In genomic region chr4:153759407-153760226, GRCh38 we compare ENCODE assay signal across 8 cellular contexts. TPM values are rescaled to one million over a fixed set of nuclear protein-coding genes. Genes with fewer than 3 reads are reported as not detected.
DNase-seq lines count a peak whose midpoint lies in the region; ATAC-seq, FAIRE-seq and TF ChIP-seq lines count a peak whose summit lies in the region.

RNF175 (minus strand) TSS chr4:153760024; CDS start chr4:153759862, 162 bp downstream.

- H3K27me3 Mint-ChIP-seq in IgD-negative memory B cell = peaks cover 39% of the 10 kb centered on the region

- H3K4me1 Mint-ChIP-seq in IgD-negative memory B cell = peaks cover 0 to 1% (median 0%) of the 10 kb centered on the region in 3 donors

- intact Hi-C loops in lower leg skin (cut with DNase I; ENCODE audit: low total_unique reads) = loop anchor here (10.0 kb wide), 1 partner anchor 125 kb away; no protein-coding TSS in a partner anchor

- H3K4me3 ChIP-seq in A549 (peak within 1 kb of the TSS; percentile 48), lower leg skin (ENCODE audit: low read depth, poor library complexity, severe bottlenecking) (peak within 1 kb of the TSS; percentile 28), subcutaneous abdominal adipose tissue (ENCODE audit: low read depth in 1 of 5, low read length in 5 of 5) (peak within 1 kb of the TSS; percentile 47 to 65 (median 64))

- H3K36me3 ChIP-seq in subcutaneous abdominal adipose tissue (ENCODE audit: control insufficient read depth in 5 of 5, insufficient read depth in 5 of 5, low read length in 5 of 5) = no peaks in the 10 kb centered on the region

- WGBS in A549 (ENCODE audit: missing lambda C conversion rate) = 83% methylated on average over 12 of the region's 74 CpGs
- 9 to 10% methylated on average over 46 to 56 of the region's 74 CpGs for WGBS in lower leg skin, 2 donors

- CTCF ChIA-PET in A549 (lab: Yijun Ruan, JAX) = no interaction called here

- DNase-seq in A549 (ENCODE audit: low read depth in 1 of 2, low spot score in 1 of 2) = no peak
- peak in 33 of 61 donors; percentile 2 to 78 (median 41) for DNase-seq in caudate nucleus (lab: John Stamatoyannopoulos, UW)
- no peak for DNase-seq in lower leg skin (ENCODE audit: low spot score in 2 of 2)
- no peak for DNase-seq in SHP77 treated with DMSO at 0.1 percent for 48 hours (lab: John Stamatoyannopoulos, UW)
- no peak for DNase-seq in mesenteric fat pad (ENCODE audit: low spot score)

- no peak for FAIRE-seq in A549 (lab: Jason Lieb, UNC)

- peak within 1 kb of the TSS in 3 of 4 donors; percentile 46 to 77 (median 65) for H3K4me3 Mint-ChIP-seq in IgD-negative memory B cell

- peak within 1 kb of the TSS in 1 of 3 donors; percentile 68 for H3K27ac Mint-ChIP-seq in IgD-negative memory B cell

- H3K27me3 ChIP-seq in subcutaneous abdominal adipose tissue (ENCODE audit: control insufficient read depth in 5 of 5, insufficient read depth in 4 of 5, low read length in 5 of 5) = peaks cover 5 to 14% (median 8%) of the 10 kb centered on the region in 5 donors

- H3K9me3 Mint-ChIP-seq in IgD-negative memory B cell = peaks cover 0 to 4% (median 0%) of the 10 kb centered on the region in 3 donors

- TF ChIP-seq POLR2A in A549 (IDR thresholded peaks at IDR 0.05; ENCODE audit: low read length) (no peak), lower leg skin (IDR thresholded peaks at IDR 0.05) (no peak)

- ATAC-seq in A549 (peak; percentile 44 to 81; a peak in 5 of 6 replicates), GM19463 (IDR thresholded peaks at IDR 0.05; ENCODE audit: unreplicated experiment) (no peak)

- H3K4me1 ChIP-seq in A549 (no peaks in the 10 kb centered on the region), subcutaneous abdominal adipose tissue (ENCODE audit: control insufficient read depth in 5 of 5, insufficient read depth in 5 of 5, low read length in 5 of 5) (peaks cover 0 to 15% (median 11%) of the 10 kb centered on the region in 5 donors)

- no peak within 1 kb of the TSS for H3K9ac ChIP-seq in subcutaneous abdominal adipose tissue (ENCODE audit: low read length in 5 of 5)

- no peak for TF ChIP-seq EP300 in A549 (IDR thresholded peaks at IDR 0.05)

- POLR2A ChIA-PET in A549 (lab: Yijun Ruan, JAX) = no interaction called here

- H3K27ac ChIP-seq in A549 (peak within 1 kb of the TSS in 1 of 2 experiments; percentile 65; a peak in 3 of 6 replicates), caudate nucleus (ENCODE audit: low read depth, low read length) (peak within 1 kb of the TSS; percentile 63), subcutaneous abdominal adipose tissue (ENCODE audit: low read depth, low read length) (no peak within 1 kb of the TSS)

- TF ChIP-seq CTCF in A549 (IDR thresholded peaks at IDR 0.05) = no peak
- no peak for TF ChIP-seq CTCF in lower leg skin (IDR thresholded peaks at IDR 0.05)

- H3K4me2 ChIP-seq in A549 = peak within 1 kb of the TSS; percentile 94

- no peak for TF ChIP-seq RAD21 in A549 (conservative IDR thresholded peaks at IDR 0.05 in 1 of 2, IDR thresholded peaks at IDR 0.05 in 1 of 2)

- no peaks in the 10 kb centered on the region for H3K9me3 ChIP-seq in A549
- peaks cover 0 to 3% (median 0%) of the 10 kb centered on the region in 5 donors for H3K9me3 ChIP-seq in subcutaneous abdominal adipose tissue (ENCODE audit: control insufficient read depth in 5 of 5, low read length in 5 of 5)

- peaks cover 4% of the 10 kb centered on the region for H3K36me3 Mint-ChIP-seq in IgD-negative memory B cell

TF ChIP-seq in A549, 52 proteins besides CTCF, POLR2A, EP300 and RAD21:
- TF ChIP-seq GATA3 (IDR thresholded peaks at IDR 0.05; ENCODE audit: borderline replicate concordance) = no peak
- no peak for TF ChIP-seq KDM1A (IDR thresholded peaks at IDR 0.05; ENCODE audit: low read depth)
- no peak for TF ChIP-seq ZNF302 (CRISPR knock-in tag; IDR thresholded peaks at IDR 0.05)
- TF ChIP-seq HOXB13 (CRISPR knock-in tag; IDR thresholded peaks at IDR 0.05; ENCODE audit: low read depth) = no peak
- no peak for TF ChIP-seq BCL3 (IDR thresholded peaks at IDR 0.05)
- TF ChIP-seq NR3C1 (IDR thresholded peaks at IDR 0.05) = no peak
- no peak for TF ChIP-seq ELK1 (IDR thresholded peaks at IDR 0.05; ENCODE audit: low read depth, low read length)
- no peak for TF ChIP-seq MAZ (IDR thresholded peaks at IDR 0.05; ENCODE audit: borderline replicate concordance, low read depth, low read length)
- no peak for TF ChIP-seq MYC (IDR thresholded peaks at IDR 0.05; ENCODE audit: borderline replicate concordance, low read length)

RNA-seq across cellular contexts. Expression of gene RNF175, which starts in this region (rescaled TPM):
- 0.05 TPM in 1 of 2 replicates, not detected in the other for polyA plus RNA-seq in A549 (2011; rRNA removed)
- polyA plus RNA-seq in A549 (2012; cell fraction: cytosol; rRNA removed) = not detected in 2 replicates
- polyA plus RNA-seq in A549 (2012; cell fraction: nucleus; rRNA removed) = not detected in 2 replicates
- polyA plus RNA-seq in A549 (2017; fragmentation: RNase III; extraction: RNeasy Plus Mini Kit Qiagen cat#74134 plus additional on column Dnase treatment) = not detected in 3 replicates
- not detected in 2 replicates for polyA minus RNA-seq in A549 (2011; rRNA and poly(A)+ RNA removed)
- polyA plus RNA-seq in IgD-negative memory B cell = not detected
- 1 to 10 TPM in 1 of 4 donors, under 1 TPM in 2, not detected in 1; 0.10 to 1.9 (median 0.47) TPM for total RNA-seq in lower leg skin
- total RNA-seq in mesenteric fat pad = 0.45 TPM

Comparison
In these comparisons a context has a peak if more than half of its experiments do, and no peak if none do; other contexts are left out.
1. Peak in ATAC-seq, H3K4me3 ChIP-seq and H3K4me2 ChIP-seq in A549; RNA of the gene not detected or under 1 TPM.
2. DNase-seq: peak in caudate nucleus (33 of 61); none in A549 (0 of 2), lower leg skin (0 of 2), SHP77 treated with DMSO at 0.1 percent for 48 hours (single experiment) and mesenteric fat pad (single experiment).
3. Peak in every context shown above with its lines, with median percentiles within 50 percentile points of each other: H3K4me3 ChIP-seq.